ENCODE assay signal across 20 cellular contexts in genomic region chr2:109411648-109412325, GRCh38.
"Had no signal": no experiment of that assay in that cellular context is flagged by ENCODE, and none has a peak within 500 bp of the region (broad histone marks: within the 10 kb centered on the region; RNA-seq: fewer than 3 reads in every experiment).

No MANE protein-coding gene starts in this region.

- DNase-seq: effector CD4-positive, alpha-beta T cell; foreskin fibroblast; heart left ventricle; hippocampal formation; kidney glomerular epithelial cell; mammary epithelial cell; mucosa of descending colon; naive thymus-derived CD8-positive, alpha-beta T cell; posterior cingulate gyrus; stimulated activated CD4-positive, alpha-beta T cell treated with anti-CD3 and anti-CD28 coated beads, Interleukin-4, amount 100 ng/mL, for 1 hour; stimulated activated CD8-positive, alpha-beta memory T cell treated with anti-CD3 and anti-CD28 coated beads, Interleukin-4, amount 100 ng/mL, for 48 hours; stimulated activated naive CD8-positive, alpha-beta T cell treated with anti-CD3 and anti-CD28 coated beads, Interleukin-15, Interleukin-2, amounts not matched to agents 100 U/mL and 50 U/mL, for 24 hours; thyroid gland; uterus had no signal

- H3K4me3 ChIP-seq: coronary artery, heart left ventricle, mucosa of descending colon, right atrium auricular region, suprapubic skin, thyroid gland, uterus had no signal

- H3K27me3 Mint-ChIP-seq: naive thymus-derived CD8-positive, alpha-beta T cell; type B pancreatic cell had no signal

- H3K4me1 Mint-ChIP-seq: stimulated activated effector memory CD8-positive, alpha-beta T cell treated with anti-CD3 and anti-CD28 coated beads, Interleukin-12 subunit alpha, Interleukin-12 subunit beta, amount 100 ng/mL, for 72 hours had no signal

- H3K4me3 Mint-ChIP-seq: naive thymus-derived CD8-positive, alpha-beta T cell; stimulated activated effector memory CD8-positive, alpha-beta T cell treated with anti-CD3 and anti-CD28 coated beads, Interleukin-12 subunit alpha, Interleukin-12 subunit beta, amount 100 ng/mL, for 72 hours had no signal

- ATAC-seq: left lobe of liver; mucosa of descending colon; naive thymus-derived CD8-positive, alpha-beta T cell; stimulated activated effector memory CD8-positive, alpha-beta T cell treated with anti-CD3 and anti-CD28 coated beads, Interleukin-12 subunit alpha, Interleukin-12 subunit beta, amount 100 ng/mL, for 72 hours; stimulated activated naive CD8-positive, alpha-beta T cell treated with anti-CD3 and anti-CD28 coated beads, Interleukin-15, Interleukin-2, amounts not matched to agents 100 U/mL and 50 U/mL, for 24 hours had no signal

- H3K27me3 ChIP-seq: heart left ventricle, right atrium auricular region, suprapubic skin, thyroid gland, uterus had no signal

- H3K27ac Mint-ChIP-seq: naive thymus-derived CD8-positive, alpha-beta T cell; stimulated activated effector memory CD8-positive, alpha-beta T cell treated with anti-CD3 and anti-CD28 coated beads, Interleukin-12 subunit alpha, Interleukin-12 subunit beta, amount 100 ng/mL, for 72 hours; type B pancreatic cell had no signal

- H3K36me3 Mint-ChIP-seq: naive thymus-derived CD8-positive, alpha-beta T cell; stimulated activated effector memory CD8-positive, alpha-beta T cell treated with anti-CD3 and anti-CD28 coated beads, Interleukin-12 subunit alpha, Interleukin-12 subunit beta, amount 100 ng/mL, for 72 hours; type B pancreatic cell had no signal

- H3K9me3 Mint-ChIP-seq: naive thymus-derived CD8-positive, alpha-beta T cell; stimulated activated effector memory CD8-positive, alpha-beta T cell treated with anti-CD3 and anti-CD28 coated beads, Interleukin-12 subunit alpha, Interleukin-12 subunit beta, amount 100 ng/mL, for 72 hours; type B pancreatic cell had no signal

- H3K9me3 ChIP-seq: heart left ventricle, mucosa of descending colon, right atrium auricular region, suprapubic skin, thyroid gland, uterus had no signal

- H3K36me3 ChIP-seq: heart left ventricle, right atrium auricular region, suprapubic skin, thyroid gland, uterus had no signal

- H3K27ac ChIP-seq: coronary artery, heart left ventricle, right atrium auricular region, suprapubic skin, thyroid gland, uterus had no signal

- H3K4me1 ChIP-seq: right atrium auricular region, uterus had no signal
